22 cellular contexts compared by ENCODE assay signal in genomic region chr2:66489433-66489832, GRCh38. TPM values are rescaled to one million over a fixed set of nuclear protein-coding genes. Genes with fewer than 3 reads are reported as not detected.
A peak's percentile ranks its signal among the peaks of the same experiment; 100 is the strongest.
DNase-seq lines count a peak whose midpoint lies in the region; ATAC-seq, FAIRE-seq and TF ChIP-seq lines count a peak whose summit lies in the region.
"Had no signal": no experiment of that assay in that cellular context is flagged by ENCODE, and none has a peak within 500 bp of the region (broad histone marks: within the 10 kb centered on the region; RNA-seq: fewer than 3 reads in every experiment).

No MANE protein-coding gene starts in this region.

- peak overlapping the region; percentile 68 for H3K27ac Mint-ChIP-seq in progenitor cell of endocrine pancreas
- H3K27ac Mint-ChIP-seq: activated naive CD4-positive, alpha-beta T cell treated with anti-CD3 and anti-CD28 coated beads for 36 hours; CD4-positive, CD25-positive, alpha-beta regulatory T cell; dendritic cell treated with granulocyte-macrophage colony-stimulating factor and Interleukin-4, amounts not matched to agents 40 ng/mL and 50 ng/mL, for 4 days; immature natural killer cell; memory B cell; natural killer cell treated with Interleukin-12 subunit alpha and Interleukin-12 subunit beta and Interleukin-15 and Interleukin-18, amount 100 ng/mL, for 72 hours had no signal

- H3K9me3 Mint-ChIP-seq in progenitor cell of endocrine pancreas (ENCODE audit: low read depth), result peaks cover 5% of the 10 kb centered on the region
- H3K9me3 Mint-ChIP-seq: dendritic cell treated with granulocyte-macrophage colony-stimulating factor and Interleukin-4, amounts not matched to agents 40 ng/mL and 50 ng/mL, for 4 days; memory B cell; natural killer cell treated with Interleukin-12 subunit alpha and Interleukin-12 subunit beta and Interleukin-15 and Interleukin-18, amount 100 ng/mL, for 72 hours had no signal

- intact Hi-C loops in Right ventricle myocardium superior (cut with DNase I), result no loop called here

- ATAC-seq in Right ventricle myocardium superior (ENCODE audit: poor library complexity), result peak; percentile 88
- ATAC-seq: natural killer cell treated with Interleukin-12 subunit alpha and Interleukin-12 subunit beta and Interleukin-15 and Interleukin-18, amount 100 ng/mL, for 72 hours had no signal

- TF ChIP-seq CTCF in progenitor cell of endocrine pancreas (IDR thresholded peaks at IDR 0.05; ENCODE audit: unreplicated experiment), result no peak

- H3K4me3 Mint-ChIP-seq in progenitor cell of endocrine pancreas (ENCODE audit: low read depth), result peak overlapping the region; percentile 19
- H3K4me3 Mint-ChIP-seq: activated naive CD4-positive, alpha-beta T cell treated with anti-CD3 and anti-CD28 coated beads for 36 hours; CD4-positive, CD25-positive, alpha-beta regulatory T cell; dendritic cell treated with granulocyte-macrophage colony-stimulating factor and Interleukin-4, amounts not matched to agents 40 ng/mL and 50 ng/mL, for 4 days; immature natural killer cell; memory B cell; natural killer cell treated with Interleukin-12 subunit alpha and Interleukin-12 subunit beta and Interleukin-15 and Interleukin-18, amount 100 ng/mL, for 72 hours had no signal

- DNase-seq in NCI-H2227 (lab: John Stamatoyannopoulos, UW; ENCODE audit: unreplicated experiment) (peak; percentile 13), NCI-H2227 treated with DMSO at 0.1 percent for 48 hours (lab: John Stamatoyannopoulos, UW) (no peak), NCI-H524 treated with DMSO at 0.1 percent for 48 hours (lab: John Stamatoyannopoulos, UW) (peak; percentile 63), Right ventricle myocardium superior (no peak), progenitor cell of endocrine pancreas (ENCODE audit: low spot score, unreplicated experiment) (no peak), urothelium cell line (ENCODE audit: low spot score) (no peak), HK-2 (ENCODE audit: unreplicated experiment) (no peak)
- no peak for DNase-seq in activated CD4-positive, alpha-beta T cell treated with anti-CD3 and anti-CD28 coated beads for 4 hours
- DNase-seq: activated CD4-positive, alpha-beta T cell treated with anti-CD3 and anti-CD28 coated beads for 48 hours; activated naive CD4-positive, alpha-beta T cell treated with anti-CD3 and anti-CD28 coated beads for 36 hours; CD4-positive, CD25-positive, alpha-beta regulatory T cell; GM23248; immature natural killer cell; NCI-H2029; SIG-M5; stimulated activated naive CD4-positive, alpha-beta T cell; T-helper 9 cell had no signal

- FAIRE-seq in urothelium cell line (lab: Jason Lieb, UNC), result no peak
- FAIRE-seq: astrocyte, GM12891 had no signal

- H3K4me1 Mint-ChIP-seq in progenitor cell of endocrine pancreas (ENCODE audit: low read depth), result peaks cover 75% of the 10 kb centered on the region
- H3K4me1 Mint-ChIP-seq: CD4-positive, CD25-positive, alpha-beta regulatory T cell; immature natural killer cell; memory B cell had no signal

- H3K36me3 Mint-ChIP-seq in progenitor cell of endocrine pancreas (ENCODE audit: insufficient read depth), result peaks cover 51% of the 10 kb centered on the region
- H3K36me3 Mint-ChIP-seq: CD4-positive, CD25-positive, alpha-beta regulatory T cell; memory B cell; natural killer cell treated with Interleukin-12 subunit alpha and Interleukin-12 subunit beta and Interleukin-15 and Interleukin-18, amount 100 ng/mL, for 72 hours had no signal

- no peaks in the 10 kb centered on the region for H3K27me3 Mint-ChIP-seq in progenitor cell of endocrine pancreas
- H3K27me3 Mint-ChIP-seq: CD4-positive, CD25-positive, alpha-beta regulatory T cell; dendritic cell treated with granulocyte-macrophage colony-stimulating factor and Interleukin-4, amounts not matched to agents 40 ng/mL and 50 ng/mL, for 4 days; memory B cell; natural killer cell treated with Interleukin-12 subunit alpha and Interleukin-12 subunit beta and Interleukin-15 and Interleukin-18, amount 100 ng/mL, for 72 hours had no signal

RNA-seq across cellular contexts. Expression of gene MEIS1, which starts 54.5 kb away (rescaled TPM):
- 41.7 TPM for total RNA-seq in Right ventricle myocardium superior
- 296 and 306 TPM in 2 replicates for total RNA-seq in progenitor cell of endocrine pancreas
- total RNA-seq: activated naive CD4-positive, alpha-beta T cell treated with anti-CD3 and anti-CD28 coated beads for 36 hours had no signal

Comparison
In these comparisons a context has a peak if more than half of its experiments do, and no peak if none do; other contexts are left out.
1. DNase-seq: peak in NCI-H2227 (single experiment) and NCI-H524 treated with DMSO at 0.1 percent for 48 hours (single experiment); none in NCI-H2227 treated with DMSO at 0.1 percent for 48 hours (single experiment), Right ventricle myocardium superior (single experiment), progenitor cell of endocrine pancreas (single experiment), urothelium cell line (single experiment), activated CD4-positive, alpha-beta T cell treated with anti-CD3 and anti-CD28 coated beads for 4 hours (0 of 2) and HK-2 (single experiment).